8 cellular contexts compared by ENCODE assay signal in the genomic region with DNA sequence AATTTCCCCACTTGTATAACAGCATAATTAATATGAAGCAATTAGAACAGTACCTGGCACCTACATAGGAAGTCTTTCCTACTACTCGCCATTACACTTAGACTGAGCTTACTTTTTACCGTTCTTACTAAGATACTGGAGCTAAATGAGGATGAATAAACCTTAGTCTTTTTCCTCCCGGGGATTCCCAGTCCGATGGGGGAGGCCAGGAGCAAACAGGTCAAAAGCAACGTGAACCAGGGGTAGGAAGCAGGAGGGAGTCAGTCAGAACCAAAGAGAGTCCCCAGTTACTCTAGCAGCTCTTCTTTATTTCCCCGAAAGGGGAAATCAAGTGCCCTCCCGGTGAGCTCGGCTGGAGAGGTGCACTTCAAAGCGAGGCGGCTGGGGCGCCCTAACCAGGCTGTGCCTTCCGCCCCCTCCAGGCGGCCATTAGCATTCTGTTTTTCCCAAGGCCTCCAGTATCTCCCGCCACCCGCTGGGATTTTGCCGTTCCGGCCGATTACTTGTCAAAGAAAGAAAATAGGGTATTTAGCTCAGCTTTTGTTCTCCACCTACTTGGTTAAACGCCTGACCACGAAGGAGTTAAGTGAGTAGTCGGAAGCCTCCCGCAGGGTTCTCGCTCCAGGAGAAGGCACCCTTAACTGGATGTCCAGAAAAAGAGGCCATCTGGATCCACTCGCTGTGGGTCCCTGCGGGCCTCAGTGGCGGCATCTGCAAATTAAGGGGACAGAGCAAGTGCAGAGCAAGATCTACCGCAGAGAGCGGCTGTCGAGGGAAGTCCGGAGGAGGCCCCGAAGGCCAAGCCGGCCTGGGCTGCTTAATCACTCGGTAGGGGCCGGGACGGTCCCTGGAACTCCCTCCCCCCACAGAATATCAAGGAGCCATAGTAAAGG. TPM values are rescaled to one million over a fixed set of nuclear protein-coding genes. Genes with fewer than 3 reads are reported as not detected.
A peak's percentile ranks its signal among the peaks of the same experiment; 100 is the strongest.
DNase-seq lines count a peak whose midpoint lies in the region; ATAC-seq and TF ChIP-seq lines count a peak whose summit lies in the region.

No MANE protein-coding gene starts in this region.

- BruUV-seq in MCF 10A (replicated peaks; lab: Mats Ljungman, UMichigan): no TSS peak

- H3K4me3 ChIP-seq in breast epithelium: peak overlapping the region in 1 of 3 donors; percentile 9
- H3K4me3 ChIP-seq in NT2/D1 (ENCODE audit: insufficient read length, low read depth): no peak overlapping the region
- H3K4me3 ChIP-seq in fibroblast of the aortic adventitia (ENCODE audit: low read depth, low read length): no peak overlapping the region

- no peak overlapping the region for H3K9ac ChIP-seq in NT2/D1 (ENCODE audit: insufficient read length, low read depth)

- no peak overlapping the region for H3K27ac ChIP-seq in breast epithelium

- DNase-seq in MCF 10A (ENCODE audit: unreplicated experiment) (no peak), breast epithelium (ENCODE audit: low spot score in 2 of 2) (no peak), NT2/D1 (ENCODE audit: low read depth, low spot score) (peak; percentile 84), fibroblast of the aortic adventitia (ENCODE audit: low read depth) (no peak), NCI-H1436 (lab: John Stamatoyannopoulos, UW) (no peak), midbrain (lab: John Stamatoyannopoulos, UW) (no peak)
- peak in 1 of 2 donors; percentile 52 for DNase-seq in stimulated activated naive CD8-positive, alpha-beta T cell treated with anti-CD3 and anti-CD28 coated beads, Interleukin-15, amount 100 ng/mL, for 72 hours

- H3K9me3 Mint-ChIP-seq in MCF 10A (ENCODE audit: unreplicated experiment): no peaks in the 10 kb centered on the region
- H3K9me3 Mint-ChIP-seq in stimulated activated naive CD8-positive, alpha-beta T cell treated with anti-CD3 and anti-CD28 coated beads, Interleukin-15, amount 100 ng/mL, for 72 hours: no peaks in the 10 kb centered on the region

- no peaks in the 10 kb centered on the region for H3K36me3 ChIP-seq in breast epithelium
- no peaks in the 10 kb centered on the region for H3K36me3 ChIP-seq in NT2/D1 (ENCODE audit: insufficient read depth, insufficient read length, low read length)

- H3K4me1 ChIP-seq in breast epithelium (peaks cover 0 to 5% of the 10 kb centered on the region in 2 donors), NT2/D1 (ENCODE audit: insufficient read depth, insufficient read length) (peaks cover 9% of the 10 kb centered on the region)

- H3K27me3 ChIP-seq in breast epithelium (peaks cover 0 to 79% of the 10 kb centered on the region in 2 donors), NT2/D1 (ENCODE audit: insufficient read depth, insufficient read length) (peaks cover 97% of the 10 kb centered on the region)

- intact Hi-C loops in MCF 10A (cut with micrococcal nuclease): no loop called here
- intact Hi-C loops in breast epithelium (cut with DNase I; ENCODE audit: low total_unique reads): no loop called here

- H3K4me3 Mint-ChIP-seq in MCF 10A (ENCODE audit: unreplicated experiment): peak overlapping the region; percentile 33
- peak overlapping the region; percentile 77 to 88 for H3K4me3 Mint-ChIP-seq in stimulated activated naive CD8-positive, alpha-beta T cell treated with anti-CD3 and anti-CD28 coated beads, Interleukin-15, amount 100 ng/mL, for 72 hours

- H3K9me3 ChIP-seq in breast epithelium (no peaks in the 10 kb centered on the region), NT2/D1 (ENCODE audit: insufficient read depth, low read length) (no peaks in the 10 kb centered on the region)

- H3K27me3 Mint-ChIP-seq in MCF 10A (ENCODE audit: insufficient read depth, unreplicated experiment): no peaks in the 10 kb centered on the region
- peaks cover 87% of the 10 kb centered on the region for H3K27me3 Mint-ChIP-seq in stimulated activated naive CD8-positive, alpha-beta T cell treated with anti-CD3 and anti-CD28 coated beads, Interleukin-15, amount 100 ng/mL, for 72 hours

- CTCF ChIA-PET in MCF 10A (lab: Yijun Ruan, JAX): interaction anchor here (0.6 to 1.9 kb wide), 6 partner anchors 12 to 600 kb away, joined by 3 to 8 read pairs (median 3); no protein-coding TSS in a partner anchor

- peak; percentile 82 for ATAC-seq in stimulated activated naive CD8-positive, alpha-beta T cell treated with anti-CD3 and anti-CD28 coated beads, Interleukin-15, amount 100 ng/mL, for 72 hours
- no peak for ATAC-seq in GM21515 (IDR thresholded peaks at IDR 0.05; ENCODE audit: unreplicated experiment)

- H3K4me1 Mint-ChIP-seq in MCF 10A (ENCODE audit: insufficient read depth, unreplicated experiment): no peaks in the 10 kb centered on the region
- H3K4me1 Mint-ChIP-seq in stimulated activated naive CD8-positive, alpha-beta T cell treated with anti-CD3 and anti-CD28 coated beads, Interleukin-15, amount 100 ng/mL, for 72 hours: peaks cover 54% of the 10 kb centered on the region

- no peak for TF ChIP-seq POLR2A in breast epithelium (IDR thresholded peaks at IDR 0.05)

- POLR2A ChIA-PET in MCF 10A (lab: Yijun Ruan, JAX): interaction anchor here (0.6 to 1.7 kb wide), 3 partner anchors 29 to 595 kb away, joined by 3 to 10 read pairs (median 5); no protein-coding TSS in a partner anchor

- TF ChIP-seq CTCF in MCF 10A (IDR thresholded peaks at IDR 0.05; ENCODE audit: unreplicated experiment) (no peak), breast epithelium (IDR thresholded peaks at IDR 0.05) (no peak), fibroblast of the aortic adventitia (IDR thresholded peaks at IDR 0.05; ENCODE audit: insufficient read depth, low read length) (peak; percentile 13)

- no peaks in the 10 kb centered on the region for H3K36me3 Mint-ChIP-seq in MCF 10A (ENCODE audit: insufficient read depth, unreplicated experiment)

- H3K27ac Mint-ChIP-seq in MCF 10A (ENCODE audit: low read depth, unreplicated experiment): no peak overlapping the region
- peak overlapping the region in 1 of 2 donors; percentile 42 for H3K27ac Mint-ChIP-seq in stimulated activated naive CD8-positive, alpha-beta T cell treated with anti-CD3 and anti-CD28 coated beads, Interleukin-15, amount 100 ng/mL, for 72 hours

RNA-seq across cellular contexts. Expression of gene EOMES, which starts 6.3 kb away (rescaled TPM):
- total RNA-seq in MCF 10A (2022): 0.74 and 1.3 TPM in 2 replicates
- under 1 TPM in 2 of 3 donors, not detected in 1; 0.48 to 0.88 TPM for total RNA-seq in breast epithelium
- 0.18 TPM in 1 of 2 replicates, not detected in the other for total RNA-seq in fibroblast of the aortic adventitia (ENCODE audit: low replicate concordance)
